Comparison of ENCODE assay signal across 9 cellular contexts in the genomic region with DNA sequence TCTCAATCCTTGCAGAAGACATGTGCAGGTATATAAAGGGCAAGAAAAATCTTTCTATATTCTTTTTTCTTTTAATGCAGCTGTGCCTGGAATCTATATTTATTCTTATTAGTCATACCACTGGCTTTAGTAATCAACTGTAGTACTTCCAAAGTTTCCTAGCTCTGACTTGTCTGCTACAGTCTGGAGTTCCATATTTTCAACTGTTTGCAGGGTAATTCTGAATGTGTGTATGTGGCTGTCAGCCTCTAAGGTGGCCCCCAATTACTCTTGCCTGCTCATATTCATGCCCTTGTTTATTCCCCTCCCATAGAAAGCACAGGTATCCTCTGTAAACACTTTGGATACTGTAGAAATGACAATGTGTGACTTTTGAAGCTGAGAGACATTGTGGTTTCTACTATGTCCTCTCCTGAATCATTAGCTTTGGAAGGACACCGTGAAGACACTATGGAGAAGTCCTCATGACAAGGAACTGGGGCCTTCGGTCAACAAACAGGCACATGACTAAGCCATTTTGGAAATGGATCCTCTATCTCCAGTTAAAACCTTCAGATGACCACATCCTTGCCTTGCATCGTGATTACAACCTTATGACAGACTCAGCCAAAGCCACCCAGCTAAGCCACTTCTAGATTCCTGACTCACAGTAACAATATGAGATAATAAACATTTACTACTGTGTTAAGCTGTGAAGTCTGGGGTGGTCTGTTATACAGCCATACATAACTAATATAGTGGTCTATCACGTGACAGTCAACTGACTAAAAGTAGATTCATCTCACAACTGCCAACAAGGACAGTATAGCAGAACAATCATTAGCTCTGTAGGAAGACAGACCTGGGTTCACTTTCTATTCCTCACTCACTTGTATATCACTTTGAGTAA. TPM values are rescaled to one million over a fixed set of nuclear protein-coding genes. Genes with fewer than 3 reads are reported as not detected.
DNase-seq lines count a peak whose midpoint lies in the region; ATAC-seq and TF ChIP-seq lines count a peak whose summit lies in the region.
"Had no signal": no experiment of that assay in that cellular context is flagged by ENCODE, and none has a peak within 500 bp of the region (broad histone marks: within the 10 kb centered on the region; RNA-seq: fewer than 3 reads in every experiment).

No MANE protein-coding gene starts in this region.

- TF ChIP-seq POLR2A in uterus (IDR thresholded peaks at IDR 0.05): no peak

- no peaks in the 10 kb centered on the region for H3K9me3 ChIP-seq in uterus

- no peaks in the 10 kb centered on the region for H3K36me3 ChIP-seq in uterus

- peak; percentile 75 for DNase-seq in ELR (ENCODE audit: low read depth)
- peak; percentile 74 for DNase-seq in LHCN-M2 (ENCODE audit: low read depth)
- DNase-seq in fibroblast of peridontal ligament (ENCODE audit: extremely low read depth): peak; percentile 76
- no peak for DNase-seq in stimulated activated CD4-positive, alpha-beta T cell treated with anti-CD3 and anti-CD28 coated beads, Interleukin-2, amount 100 ng/mL, for 48 hours
- DNase-seq in NCI-H2081 treated with DMSO at 0.1 percent for 48 hours (lab: John Stamatoyannopoulos, UW): no peak
- DNase-seq in DMS53 (lab: John Stamatoyannopoulos, UW): no peak
- no peak for DNase-seq in uterus
- DNase-seq: T-helper 17 cell had no signal

- no peaks in the 10 kb centered on the region for H3K4me1 ChIP-seq in uterus

- peak; percentile 59 for ATAC-seq in GM21515 (IDR thresholded peaks at IDR 0.05; ENCODE audit: unreplicated experiment)
- ATAC-seq: T-helper 17 cell had no signal

- no peak for TF ChIP-seq CTCF in uterus (IDR thresholded peaks at IDR 0.05)

- no peaks in the 10 kb centered on the region for H3K27me3 ChIP-seq in uterus

- no peak overlapping the region for H3K27ac ChIP-seq in uterus

- H3K4me3 ChIP-seq in uterus: no peak overlapping the region

- intact Hi-C loops in uterus (cut with DNase I; ENCODE audit: low total_unique reads): no loop called here

RNA-seq across cellular contexts. Expression of a gene that starts 49.5 kb away (rescaled TPM):
- total RNA-seq in LHCN-M2 (2014; rRNA removed): 5.5 and 6.8 TPM in 2 replicates
- 6.9 TPM for polyA plus RNA-seq in LHCN-M2 (2012)
- total RNA-seq in uterus: 10 to 100 TPM in 2 of 4 donors, 1 to 10 TPM in 2; 2.9 to 22.5 (median 10.0) TPM

Comparison
In these comparisons a context has a peak if more than half of its experiments do, and no peak if none do; other contexts are left out.
1. DNase-seq: peak in ELR (single experiment), LHCN-M2 (single experiment) and fibroblast of peridontal ligament (single experiment); none in stimulated activated CD4-positive, alpha-beta T cell treated with anti-CD3 and anti-CD28 coated beads, Interleukin-2, amount 100 ng/mL, for 48 hours (0 of 2), NCI-H2081 treated with DMSO at 0.1 percent for 48 hours (single experiment), DMS53 (single experiment) and uterus (0 of 2).